9 cellular contexts compared by ENCODE assay signal in genomic region chr2:206887705-206888104, GRCh38. TPM values are rescaled to one million over a fixed set of nuclear protein-coding genes. Genes with fewer than 3 reads are reported as not detected.
"Had no signal": no experiment of that assay in that cellular context is flagged by ENCODE, and none has a peak within 500 bp of the region (broad histone marks: within the 10 kb centered on the region; RNA-seq: fewer than 3 reads in every experiment).

No MANE protein-coding gene starts in this region.

- DNase-seq: H9, HCEC 1CT had no signal

- H3K36me3 Mint-ChIP-seq: IgD-negative memory B cell had no signal

- H3K4me1 Mint-ChIP-seq: IgD-negative memory B cell had no signal

- H3K4me2 ChIP-seq: GM23338 had no signal

- FAIRE-seq: H1, H54, HepG2 had no signal

- H3K4me3 ChIP-seq: GM23338 had no signal

- H3K4me3 Mint-ChIP-seq: GM23338, H9, IgD-negative memory B cell had no signal

- H3K27ac ChIP-seq: HL-60 had no signal

- H3K27ac Mint-ChIP-seq: GM23338, IgD-negative memory B cell had no signal

- H3K9me3 Mint-ChIP-seq: GM23338, H9, IgD-negative memory B cell had no signal

- H3K27me3 Mint-ChIP-seq: IgD-negative memory B cell had no signal

- H2AFZ ChIP-seq: GM23338 had no signal

RNA-seq across cellular contexts. Expression of gene CPO, which starts 51.6 kb away (rescaled TPM):
- total RNA-seq: HepG2, HT1080 had no signal
- polyA plus RNA-seq: IgD-negative memory B cell had no signal
